28 cellular contexts compared by ENCODE assay signal in genomic region chr5:27406020-27406419, GRCh38.
"Had no signal": no experiment of that assay in that cellular context is flagged by ENCODE, and none has a peak within 500 bp of the region (broad histone marks: within the 10 kb centered on the region; RNA-seq: fewer than 3 reads in every experiment).

No MANE protein-coding gene starts in this region.

- H2AFZ ChIP-seq: hepatocyte had no signal

- H3K27me3 ChIP-seq: dorsolateral prefrontal cortex, esophagus muscularis mucosa, esophagus squamous epithelium, foreskin keratinocyte, gastrocnemius medialis, gastroesophageal sphincter, heart left ventricle, heart right ventricle, hepatocyte had no signal

- H3K9me3 ChIP-seq: esophagus muscularis mucosa, esophagus squamous epithelium, gastrocnemius medialis, gastroesophageal sphincter, heart left ventricle had no signal

- H3K36me3 ChIP-seq: esophagus muscularis mucosa, esophagus squamous epithelium, gastrocnemius medialis, gastroesophageal sphincter, heart left ventricle, heart right ventricle had no signal

- H3K4me1 ChIP-seq: esophagus muscularis mucosa, esophagus squamous epithelium, foreskin keratinocyte, gastrocnemius medialis, gastroesophageal sphincter, heart left ventricle, heart right ventricle had no signal

- FAIRE-seq: endometrium, endothelial cell of umbilical vein, frontal cortex had no signal

- ATAC-seq: effector memory CD8-positive, alpha-beta T cell; esophagus mucosa; foreskin keratinocyte; gastrocnemius medialis; gastroesophageal sphincter; heart left ventricle; heart right ventricle had no signal

- H3K4me2 ChIP-seq: hepatocyte had no signal

- DNase-seq: cortex of kidney; dermis blood vessel endothelial cell; dorsolateral prefrontal cortex; effector CD4-positive, alpha-beta T cell; effector CD8-positive, alpha-beta T cell; effector memory CD4-positive, alpha-beta T cell; effector memory CD8-positive, alpha-beta T cell; endodermal cell; erythroblast; esophagus squamous epithelium; foreskin fibroblast; foreskin keratinocyte; foreskin melanocyte; gastrocnemius medialis; glutamatergic neuron; head of caudate nucleus; heart left ventricle; heart right ventricle; hippocampal formation had no signal

- H3K4me3 ChIP-seq: coronary artery, dorsolateral prefrontal cortex, esophagus muscularis mucosa, esophagus squamous epithelium, gastrocnemius medialis, gastroesophageal sphincter, heart left ventricle, heart right ventricle, hepatocyte had no signal

- H3K27ac ChIP-seq: coronary artery, dorsolateral prefrontal cortex, epithelial cell of prostate, esophagus muscularis mucosa, esophagus squamous epithelium, foreskin keratinocyte, gastrocnemius medialis, gastroesophageal sphincter, heart left ventricle, heart right ventricle, hepatocyte had no signal

- H3K79me2 ChIP-seq: hepatocyte had no signal
